In the genomic region with DNA sequence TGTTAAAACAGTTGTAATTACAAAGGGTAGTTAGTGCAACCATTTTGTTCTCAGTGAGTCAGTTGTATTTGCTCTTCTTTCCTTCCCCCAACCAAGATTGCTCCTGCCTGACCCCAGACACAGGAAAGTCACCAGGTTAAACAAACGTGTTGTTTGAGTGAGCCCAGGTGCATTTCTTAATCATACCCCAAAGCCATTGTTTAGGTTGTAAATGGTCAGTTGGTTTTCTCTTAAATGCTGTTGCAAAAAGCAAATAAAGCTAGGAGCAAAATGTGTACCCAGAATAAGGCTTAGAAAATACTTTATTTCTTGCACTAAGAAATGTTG, we compare ENCODE assay signal across 1 cellular context.
A peak's percentile ranks its signal among the peaks of the same experiment; 100 is the strongest.
TF ChIP-seq lines count a peak whose summit lies in the region.

No MANE protein-coding gene starts in this region.

TF ChIP-seq in HEK293, 187 proteins besides CTCF, POLR2A, EP300 and RAD21:
- TF ChIP-seq, protein P1, sequence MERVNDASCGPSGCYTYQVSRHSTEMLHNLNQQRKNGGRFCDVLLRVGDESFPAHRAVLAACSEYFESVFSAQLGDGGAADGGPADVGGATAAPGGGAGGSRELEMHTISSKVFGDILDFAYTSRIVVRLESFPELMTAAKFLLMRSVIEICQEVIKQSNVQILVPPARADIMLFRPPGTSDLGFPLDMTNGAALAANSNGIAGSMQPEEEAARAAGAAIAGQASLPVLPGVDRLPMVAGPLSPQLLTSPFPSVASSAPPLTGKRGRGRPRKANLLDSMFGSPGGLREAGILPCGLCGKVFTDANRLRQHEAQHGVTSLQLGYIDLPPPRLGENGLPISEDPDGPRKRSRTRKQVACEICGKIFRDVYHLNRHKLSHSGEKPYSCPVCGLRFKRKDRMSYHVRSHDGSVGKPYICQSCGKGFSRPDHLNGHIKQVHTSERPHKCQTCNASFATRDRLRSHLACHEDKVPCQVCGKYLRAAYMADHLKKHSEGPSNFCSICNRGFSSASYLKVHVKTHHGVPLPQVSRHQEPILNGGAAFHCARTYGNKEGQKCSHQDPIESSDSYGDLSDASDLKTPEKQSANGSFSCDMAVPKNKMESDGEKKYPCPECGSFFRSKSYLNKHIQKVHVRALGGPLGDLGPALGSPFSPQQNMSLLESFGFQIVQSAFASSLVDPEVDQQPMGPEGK (tag by site-specific recombination; IDR thresholded peaks at IDR 0.05): no peak
- no peak for TF ChIP-seq TCF7L2 (IDR thresholded peaks at IDR 0.05; ENCODE audit: borderline replicate concordance, low read depth, low read length)
- TF ChIP-seq, protein P2, sequence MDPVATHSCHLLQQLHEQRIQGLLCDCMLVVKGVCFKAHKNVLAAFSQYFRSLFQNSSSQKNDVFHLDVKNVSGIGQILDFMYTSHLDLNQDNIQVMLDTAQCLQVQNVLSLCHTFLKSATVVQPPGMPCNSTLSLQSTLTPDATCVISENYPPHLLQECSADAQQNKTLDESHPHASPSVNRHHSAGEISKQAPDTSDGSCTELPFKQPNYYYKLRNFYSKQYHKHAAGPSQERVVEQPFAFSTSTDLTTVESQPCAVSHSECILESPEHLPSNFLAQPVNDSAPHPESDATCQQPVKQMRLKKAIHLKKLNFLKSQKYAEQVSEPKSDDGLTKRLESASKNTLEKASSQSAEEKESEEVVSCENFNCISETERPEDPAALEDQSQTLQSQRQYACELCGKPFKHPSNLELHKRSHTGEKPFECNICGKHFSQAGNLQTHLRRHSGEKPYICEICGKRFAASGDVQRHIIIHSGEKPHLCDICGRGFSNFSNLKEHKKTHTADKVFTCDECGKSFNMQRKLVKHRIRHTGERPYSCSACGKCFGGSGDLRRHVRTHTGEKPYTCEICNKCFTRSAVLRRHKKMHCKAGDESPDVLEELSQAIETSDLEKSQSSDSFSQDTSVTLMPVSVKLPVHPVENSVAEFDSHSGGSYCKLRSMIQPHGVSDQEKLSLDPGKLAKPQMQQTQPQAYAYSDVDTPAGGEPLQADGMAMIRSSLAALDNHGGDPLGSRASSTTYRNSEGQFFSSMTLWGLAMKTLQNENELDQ (tag by site-specific recombination; IDR thresholded peaks at IDR 0.05; ENCODE audit: low read depth): no peak
- TF ChIP-seq ZFP41 (tag by site-specific recombination; IDR thresholded peaks at IDR 0.05; ENCODE audit: borderline replicate concordance): no peak
- no peak for TF ChIP-seq ZNF843 (tag by site-specific recombination; IDR thresholded peaks at IDR 0.05)
- TF ChIP-seq SP7 (tag by site-specific recombination; IDR thresholded peaks at IDR 0.05): peak; percentile 83
- TF ChIP-seq ZNF132 (tag by site-specific recombination; IDR thresholded peaks at IDR 0.05; ENCODE audit: borderline replicate concordance): no peak
